In genomic region chr16:11412175-11412904, GRCh38 we compare ENCODE assay signal across 22 cellular contexts.
A peak's percentile ranks its signal among the peaks of the same experiment; 100 is the strongest.
DNase-seq lines count a peak whose midpoint lies in the region; ATAC-seq, FAIRE-seq and TF ChIP-seq lines count a peak whose summit lies in the region.
"Had no signal": no experiment of that assay in that cellular context is flagged by ENCODE, and none has a peak within 500 bp of the region (broad histone marks: within the 10 kb centered on the region; RNA-seq: fewer than 3 reads in every experiment).

No MANE protein-coding gene starts in this region.

- no peaks in the 10 kb centered on the region for H3K79me2 ChIP-seq in K562 (ENCODE audit: control insufficient read depth, insufficient read depth, low read length)
- H3K79me2 ChIP-seq in osteoblast (ENCODE audit: insufficient read depth, low read length) = no peaks in the 10 kb centered on the region

- no peak overlapping the region for H3K27ac ChIP-seq in BLaER1
- H3K27ac ChIP-seq in K562 (ENCODE audit: extremely low read depth, low read depth, low read length) = no peak overlapping the region
- H3K27ac ChIP-seq in osteoblast (ENCODE audit: low read depth, low read length) = no peak overlapping the region
- H3K27ac ChIP-seq: Peyer's patch, SJCRH30 had no signal

- H3K4me1 ChIP-seq in BLaER1 = peaks cover 66% of the 10 kb centered on the region
- H3K4me1 ChIP-seq in K562 (replicated peaks in 1 of 2; ENCODE audit: control insufficient read depth in 2 of 2, insufficient read depth in 2 of 2, low read length in 2 of 2) = peaks cover 0 to 12% of the 10 kb centered on the region in 2 experiments; a peak in 2 of 5 replicates
- peaks cover 19% of the 10 kb centered on the region for H3K4me1 ChIP-seq in osteoblast (ENCODE audit: insufficient read depth, low read length)
- H3K4me1 ChIP-seq: Caco-2, Peyer's patch, SJCRH30 had no signal

- no peak for FAIRE-seq in K562 (lab: Jason Lieb, UNC)
- FAIRE-seq: GM12892, GM18507 had no signal

- POLR2A ChIA-PET in K562 (lab: Yijun Ruan, JAX) = interaction anchor here (0.5 to 0.7 kb wide), 4 partner anchors 11 to 49 kb away, joined by 3 to 4 read pairs (median 3); no protein-coding TSS in a partner anchor
- POLR2A ChIA-PET in activated CD4-positive, alpha-beta memory T cell treated with anti-CD3 and anti-CD28 coated beads, Interleukin-2, amount 10 ng/mL, durations not matched to agents 7 days and 5 days (lab: Charles Lee) = no interaction called here

- ATAC-seq in K562 = no peak

- peak; percentile 37 for DNase-seq in GM12865 (ENCODE audit: low read depth)
- DNase-seq in K562 (ENCODE audit: extremely low read depth in 1 of 4, low spot score in 3 of 4) = no peak
- peak; percentile 42 for DNase-seq in osteoblast (ENCODE audit: insufficient read length, low spot score, missing footprints)
- no peak for DNase-seq in amygdala (lab: John Stamatoyannopoulos, UW)
- DNase-seq in activated CD4-positive, alpha-beta memory T cell treated with anti-CD3 and anti-CD28 coated beads, Interleukin-2, amount 10 ng/mL, durations not matched to agents 7 days and 5 days = no peak
- DNase-seq in occipital lobe (lab: John Stamatoyannopoulos, UW) = no peak
- DNase-seq: Caco-2; CD4-positive, alpha-beta T cell; DMS 273 treated with DMSO at 0.1 percent for 48 hours; DMS79 treated with DMSO at 0.1 percent for 48 hours; Kasumi-1; NCI-H1694; NCI-H2081; NCI-H2171; NCI-H524 treated with DMSO at 0.1 percent for 48 hours; NCI-H82; Peyer's patch; SJCRH30 had no signal

- no peaks in the 10 kb centered on the region for H3K9me3 ChIP-seq in BLaER1
- no peaks in the 10 kb centered on the region for H3K9me3 ChIP-seq in K562 (replicated peaks; ENCODE audit: control insufficient read depth, insufficient read depth, low read depth, low read length)
- H3K9me3 ChIP-seq in osteoblast (ENCODE audit: low read depth, low read length) = no peaks in the 10 kb centered on the region
- H3K9me3 ChIP-seq: Caco-2, Peyer's patch, SJCRH30 had no signal

- no peaks in the 10 kb centered on the region for H3K9me3 Mint-ChIP-seq in activated CD4-positive, alpha-beta memory T cell treated with anti-CD3 and anti-CD28 coated beads, Interleukin-2, amount 10 ng/mL, durations not matched to agents 7 days and 5 days
- H3K9me3 Mint-ChIP-seq: CD4-positive, alpha-beta T cell; IgD-negative memory B cell had no signal

- H3K36me3 ChIP-seq in BLaER1 (no peaks in the 10 kb centered on the region), K562 (ENCODE audit: control insufficient read depth, insufficient read depth, low read length) (no peaks in the 10 kb centered on the region), osteoblast (ENCODE audit: insufficient read depth, low read length) (no peaks in the 10 kb centered on the region)
- H3K36me3 ChIP-seq: Peyer's patch, SJCRH30 had no signal

- H2AFZ ChIP-seq in K562 (ENCODE audit: low read depth, low read length) (no peak overlapping the region), osteoblast (ENCODE audit: low read length) (no peak overlapping the region)

- 15% methylated on average over 10 of the region's 10 CpGs for WGBS in K562 (ENCODE audit: insufficient coverage, low coverage, missing lambda C conversion rate)

- no peak for TF ChIP-seq EP300 in K562 (IDR thresholded peaks at IDR 0.05; ENCODE audit: low read length)

- TF ChIP-seq CTCF in GM12865 (IDR thresholded peaks at IDR 0.05; ENCODE audit: insufficient read depth, low read depth, low read length, missing control alignments) = no peak
- TF ChIP-seq CTCF in K562 (IDR thresholded peaks at IDR 0.05 in 2 of 3, conservative IDR thresholded peaks at IDR 0.05 in 1 of 3; ENCODE audit: insufficient read depth in 2 of 3, low read depth in 1 of 3, low read length in 3 of 3) = no peak
- no peak for TF ChIP-seq CTCF in osteoblast (IDR thresholded peaks at IDR 0.05; ENCODE audit: extremely low read depth, low read depth, low read length)

- CTCF ChIA-PET in K562 (lab: Yijun Ruan, JAX; ENCODE audit: low intra/inter-chr PET ratio) = no interaction called here
- CTCF ChIA-PET in activated CD4-positive, alpha-beta memory T cell treated with anti-CD3 and anti-CD28 coated beads, Interleukin-2, amount 10 ng/mL, durations not matched to agents 7 days and 5 days (lab: Charles Lee) = interaction anchor here (1.4 kb wide), 1 partner anchor 16 kb away, joined by 5 read pairs; no protein-coding TSS in a partner anchor

- no peak for TF ChIP-seq RAD21 in K562 (CRISPR knock-in tag; conservative IDR thresholded peaks at IDR 0.05 in 1 of 2, IDR thresholded peaks at IDR 0.05 in 1 of 2)

- intact Hi-C loops in K562 (cut with micrococcal nuclease) = no loop called here

- H3K4me3 Mint-ChIP-seq in activated CD4-positive, alpha-beta memory T cell treated with anti-CD3 and anti-CD28 coated beads, Interleukin-2, amount 10 ng/mL, durations not matched to agents 7 days and 5 days = no peak overlapping the region
- H3K4me3 Mint-ChIP-seq: CD4-positive, alpha-beta T cell had no signal

- H3K27me3 Mint-ChIP-seq in activated CD4-positive, alpha-beta memory T cell treated with anti-CD3 and anti-CD28 coated beads, Interleukin-2, amount 10 ng/mL, durations not matched to agents 7 days and 5 days = no peaks in the 10 kb centered on the region
- H3K27me3 Mint-ChIP-seq: CD4-positive, alpha-beta T cell; IgD-negative memory B cell had no signal

- H3K27ac Mint-ChIP-seq in activated CD4-positive, alpha-beta memory T cell treated with anti-CD3 and anti-CD28 coated beads, Interleukin-2, amount 10 ng/mL, durations not matched to agents 7 days and 5 days = no peak overlapping the region
- H3K27ac Mint-ChIP-seq: CD4-positive, alpha-beta T cell; IgD-negative memory B cell had no signal

- 0 out of 2 replicates have a peak overlapping the region, but pooled peaks have one; percentile 5 for H3K4me2 ChIP-seq in BLaER1
- no peak overlapping the region for H3K4me2 ChIP-seq in K562 (ENCODE audit: insufficient read depth, low read length)
- H3K4me2 ChIP-seq in osteoblast (ENCODE audit: insufficient read depth, low read length) = no peak overlapping the region

- in situ Hi-C loops in K562 (cut with MboI) = no loop called here

- H3K4me1 Mint-ChIP-seq in activated CD4-positive, alpha-beta memory T cell treated with anti-CD3 and anti-CD28 coated beads, Interleukin-2, amount 10 ng/mL, durations not matched to agents 7 days and 5 days = peaks cover 2% of the 10 kb centered on the region

- H4K20me1 ChIP-seq in BLaER1 (no peaks in the 10 kb centered on the region), K562 (replicated peaks; ENCODE audit: control insufficient read depth, insufficient read depth, low read length) (peaks cover 8% of the 10 kb centered on the region; the same call in 1 of the 2 replicates), osteoblast (ENCODE audit: insufficient read depth, low read length) (no peaks in the 10 kb centered on the region)

- H3K27me3 ChIP-seq in BLaER1 (no peaks in the 10 kb centered on the region), K562 (ENCODE audit: control insufficient read depth in 2 of 2, insufficient read depth in 2 of 2, low read length in 2 of 2) (peaks cover 16 to 42% of the 10 kb centered on the region in 2 experiments), osteoblast (ENCODE audit: insufficient read depth, low read length) (no peaks in the 10 kb centered on the region)
- H3K27me3 ChIP-seq: Peyer's patch, SJCRH30 had no signal

- no peaks in the 10 kb centered on the region for H3K36me3 Mint-ChIP-seq in activated CD4-positive, alpha-beta memory T cell treated with anti-CD3 and anti-CD28 coated beads, Interleukin-2, amount 10 ng/mL, durations not matched to agents 7 days and 5 days (ENCODE audit: low read depth)
- H3K36me3 Mint-ChIP-seq: IgD-negative memory B cell had no signal

- no peak for TF ChIP-seq POLR2A in K562 (conservative IDR thresholded peaks at IDR 0.05)

- BruUV-seq in K562 (replicated peaks; lab: Mats Ljungman, UMichigan) = no TSS peak

- H3K9ac ChIP-seq in BLaER1 (no peak overlapping the region), K562 (ENCODE audit: insufficient read depth in 1 of 2, low read depth in 2 of 2, low read length in 2 of 2) (0 out of 4 replicates have a peak overlapping the region, but pooled peaks of 1 of the 2 experiments have one; percentile 33)

- H3K4me3 ChIP-seq in BLaER1 (no peak overlapping the region), GM12865 (ENCODE audit: low read depth, low read length) (no peak overlapping the region), K562 (no peak overlapping the region), osteoblast (ENCODE audit: insufficient read depth, low read length) (no peak overlapping the region)
- H3K4me3 ChIP-seq: Peyer's patch, SJCRH30 had no signal

- H3K9me1 ChIP-seq in K562 (ENCODE audit: control insufficient read depth, insufficient read depth, low read length) = no peaks in the 10 kb centered on the region

TF ChIP-seq in K562, 482 proteins besides CTCF, POLR2A, EP300 and RAD21 (continues in another document):
- TF ChIP-seq ZFP36 (IDR thresholded peaks at IDR 0.05; ENCODE audit: low read depth, low read length, partially characterized antibody) (peak; percentile 66), MLLT1 (IDR thresholded peaks at IDR 0.05) (no peak), RBM25 (IDR thresholded peaks at IDR 0.05; ENCODE audit: low read depth, low read length, severe bottlenecking) (peak; percentile 74), RNF219 (CRISPR knock-in tag; IDR thresholded peaks at IDR 0.05) (no peak)

Comparison
In these comparisons a context has a peak if more than half of its experiments do, and no peak if none do; other contexts are left out.
1. DNase-seq: peak in GM12865 (single experiment) and osteoblast (single experiment); none in K562 (0 of 4), amygdala (0 of 56), activated CD4-positive, alpha-beta memory T cell treated with anti-CD3 and anti-CD28 coated beads, Interleukin-2, amount 10 ng/mL, durations not matched to agents 7 days and 5 days (single experiment) and occipital lobe (single experiment).